Comparison of ENCODE assay signal across 16 cellular contexts in the genomic region with DNA sequence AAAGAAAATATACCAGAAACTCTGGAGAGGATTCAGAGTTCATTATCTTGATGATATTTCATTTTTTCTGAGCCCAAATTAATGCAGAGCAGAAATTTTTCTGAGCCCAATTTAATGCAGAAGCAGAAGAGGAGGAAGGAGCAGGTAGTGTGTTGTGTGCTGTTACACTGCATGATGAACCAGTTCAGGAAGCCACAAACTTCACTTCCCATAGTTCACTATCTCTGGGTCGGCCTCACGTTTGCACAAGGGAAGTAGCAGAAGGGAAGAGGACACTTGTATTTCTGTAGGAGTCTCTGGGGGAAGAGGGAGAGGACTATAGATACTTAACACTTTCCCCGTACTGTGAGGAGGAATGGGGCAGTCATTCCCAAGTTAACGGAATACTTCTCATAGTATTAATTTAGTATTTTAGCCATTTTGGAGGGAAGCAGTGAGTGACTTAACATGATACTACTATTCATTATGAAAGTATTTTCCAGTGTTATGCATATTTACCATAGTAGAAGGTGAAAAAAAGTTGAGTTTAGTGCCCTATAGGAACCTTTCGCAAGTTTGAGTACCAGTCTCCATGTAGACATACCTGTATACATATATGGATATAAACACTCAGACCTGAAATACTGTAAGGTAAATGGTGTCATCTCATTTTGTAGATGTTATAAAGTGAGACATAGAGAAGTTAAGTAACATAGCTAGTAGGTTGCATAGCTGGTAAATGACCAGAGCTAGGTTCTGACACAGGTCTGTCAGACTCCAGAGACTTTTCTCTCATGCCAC. TPM values are rescaled to one million over a fixed set of nuclear protein-coding genes. Genes with fewer than 3 reads are reported as not detected.
DNase-seq lines count a peak whose midpoint lies in the region; ATAC-seq and TF ChIP-seq lines count a peak whose summit lies in the region.
"Had no signal": no experiment of that assay in that cellular context is flagged by ENCODE, and none has a peak within 500 bp of the region (broad histone marks: within the 10 kb centered on the region; RNA-seq: fewer than 3 reads in every experiment).

No MANE protein-coding gene starts in this region.

- intact Hi-C loops in activated CD4-positive, alpha-beta memory T cell treated with anti-CD3 and anti-CD28 coated beads for 36 hours (cut with micrococcal nuclease), result no loop called here
- intact Hi-C loops in posterior vena cava (cut with DNase I), result no loop called here

- no peak overlapping the region for H3K4me3 Mint-ChIP-seq in activated CD4-positive, alpha-beta memory T cell treated with anti-CD3 and anti-CD28 coated beads for 36 hours
- peak overlapping the region in 1 of 10 donors; percentile 59 for H3K4me3 Mint-ChIP-seq in naive thymus-derived CD8-positive, alpha-beta T cell

- POLR2A ChIA-PET in activated CD4-positive, alpha-beta memory T cell treated with anti-CD3 and anti-CD28 coated beads for 36 hours (lab: Charles Lee), result no interaction called here
- POLR2A ChIA-PET in naive thymus-derived CD8-positive, alpha-beta T cell (lab: Charles Lee), result no interaction called here

- peak overlapping the region; percentile 52 for H3K27ac Mint-ChIP-seq in activated CD4-positive, alpha-beta memory T cell treated with anti-CD3 and anti-CD28 coated beads for 36 hours
- peak overlapping the region; percentile 4 to 87 (median 64) for H3K27ac Mint-ChIP-seq in naive thymus-derived CD8-positive, alpha-beta T cell

- no peaks in the 10 kb centered on the region for H3K27me3 ChIP-seq in HL-60 (ENCODE audit: insufficient read depth, poor library complexity, severe bottlenecking)
- H3K27me3 ChIP-seq: colonic mucosa, heart right ventricle, transverse colon had no signal

- peak overlapping the region; percentile 15; the same call in 1 of the 2 replicates for H3K27ac ChIP-seq in HL-60 (replicated peaks)
- H3K27ac ChIP-seq: 22Rv1, colonic mucosa, heart right ventricle, transverse colon had no signal

- no peaks in the 10 kb centered on the region for H3K27me3 Mint-ChIP-seq in activated CD4-positive, alpha-beta memory T cell treated with anti-CD3 and anti-CD28 coated beads for 36 hours
- no peaks in the 10 kb centered on the region for H3K27me3 Mint-ChIP-seq in naive thymus-derived CD8-positive, alpha-beta T cell

- ATAC-seq in naive thymus-derived CD8-positive, alpha-beta T cell, result no peak
- ATAC-seq: left cardiac atrium had no signal

- peaks cover 37% of the 10 kb centered on the region for H3K4me1 Mint-ChIP-seq in activated CD4-positive, alpha-beta memory T cell treated with anti-CD3 and anti-CD28 coated beads for 36 hours (ENCODE audit: low read depth)
- H3K4me1 Mint-ChIP-seq in naive thymus-derived CD8-positive, alpha-beta T cell, result peaks cover 8 to 12% (median 11%) of the 10 kb centered on the region in 4 donors

- H3K4me3 ChIP-seq in HL-60 (replicated peaks; ENCODE audit: insufficient read depth, low read length), result no peak overlapping the region
- H3K4me3 ChIP-seq: colonic mucosa, heart right ventricle, transverse colon had no signal

- CTCF ChIA-PET in activated CD4-positive, alpha-beta memory T cell treated with anti-CD3 and anti-CD28 coated beads for 36 hours (lab: Charles Lee), result no interaction called here

- peaks cover 64% of the 10 kb centered on the region for H3K36me3 Mint-ChIP-seq in activated CD4-positive, alpha-beta memory T cell treated with anti-CD3 and anti-CD28 coated beads for 36 hours
- H3K36me3 Mint-ChIP-seq in naive thymus-derived CD8-positive, alpha-beta T cell, result peaks cover 0 to 95% (median 15%) of the 10 kb centered on the region in 3 donors

- TF ChIP-seq CTCF in HL-60 (IDR thresholded peaks at IDR 0.05; ENCODE audit: insufficient read depth, low read length), result no peak

- no peaks in the 10 kb centered on the region for H3K9me3 Mint-ChIP-seq in activated CD4-positive, alpha-beta memory T cell treated with anti-CD3 and anti-CD28 coated beads for 36 hours
- no peaks in the 10 kb centered on the region for H3K9me3 Mint-ChIP-seq in naive thymus-derived CD8-positive, alpha-beta T cell

- DNase-seq in NOMO-1 treated with DMSO at 0.1 percent for 48 hours (lab: John Stamatoyannopoulos, UW; ENCODE audit: unreplicated experiment) (peak; percentile 11), NOMO-1 treated with dmso at 0.1 percent for 144 hours (lab: John Stamatoyannopoulos, UW; ENCODE audit: unreplicated experiment) (no peak), HL-60 (ENCODE audit: low read depth in 1 of 2, low spot score in 1 of 2) (peak; percentile 67 to 78), posterior vena cava (ENCODE audit: low spot score) (no peak), NCI-H748 treated with DMSO at 0.1 percent for 48 hours (lab: John Stamatoyannopoulos, UW) (no peak), AG08396 (ENCODE audit: low spot score) (no peak)
- no peak for DNase-seq in activated CD4-positive, alpha-beta memory T cell treated with anti-CD3 and anti-CD28 coated beads for 36 hours
- no peak for DNase-seq in naive thymus-derived CD8-positive, alpha-beta T cell
- DNase-seq: aorta, colonic mucosa, heart right ventricle, left cardiac atrium, MM.1S, Right ventricle myocardium superior, transverse colon had no signal

RNA-seq across cellular contexts. Expression of a gene that starts 30.0 kb away (rescaled TPM):
- 1 to 10 TPM; 8.5 to 9.6 TPM for total RNA-seq in activated CD4-positive, alpha-beta memory T cell treated with anti-CD3 and anti-CD28 coated beads for 36 hours
- total RNA-seq in naive thymus-derived CD8-positive, alpha-beta T cell, result 10 to 100 TPM; 22.2 to 25.9 TPM
- polyA plus RNA-seq in naive thymus-derived CD8-positive, alpha-beta T cell, result 10 to 100 TPM; 34.8 to 39.2 (median 35.1) TPM
- 10 to 100 TPM; 15.1 to 18.8 TPM for total RNA-seq in posterior vena cava

RNA-seq across cellular contexts. Expression of a gene that starts 33.5 kb away (rescaled TPM):
- 10 to 100 TPM; 43.4 to 47.2 TPM for total RNA-seq in activated CD4-positive, alpha-beta memory T cell treated with anti-CD3 and anti-CD28 coated beads for 36 hours
- total RNA-seq in naive thymus-derived CD8-positive, alpha-beta T cell, result 10 to 100 TPM; 41.4 to 43.6 TPM
- polyA plus RNA-seq in naive thymus-derived CD8-positive, alpha-beta T cell, result 10 to 100 TPM; 17.9 to 19.7 (median 18.1) TPM
- total RNA-seq in posterior vena cava, result 10 to 100 TPM; 19.6 to 24.7 TPM

RNA-seq across cellular contexts. Expression of a gene that starts 33.9 kb away (rescaled TPM):
- total RNA-seq in activated CD4-positive, alpha-beta memory T cell treated with anti-CD3 and anti-CD28 coated beads for 36 hours, result 10 to 100 TPM; 10.3 to 13.4 TPM
- 10 to 100 TPM; 24.0 to 26.5 TPM for total RNA-seq in naive thymus-derived CD8-positive, alpha-beta T cell
- polyA plus RNA-seq in naive thymus-derived CD8-positive, alpha-beta T cell, result 1 to 10 TPM; 7.0 to 8.9 (median 7.3) TPM
- total RNA-seq in posterior vena cava, result 10 to 100 TPM; 16.9 to 18.6 TPM

Comparison
In these comparisons a context has a peak if more than half of its experiments do, and no peak if none do; other contexts are left out.
1. DNase-seq: peak in NOMO-1 treated with DMSO at 0.1 percent for 48 hours (single experiment) and HL-60 (2 of 2); none in NOMO-1 treated with dmso at 0.1 percent for 144 hours (single experiment), activated CD4-positive, alpha-beta memory T cell treated with anti-CD3 and anti-CD28 coated beads for 36 hours (single experiment), naive thymus-derived CD8-positive, alpha-beta T cell (0 of 10), posterior vena cava (single experiment), NCI-H748 treated with DMSO at 0.1 percent for 48 hours (single experiment) and AG08396 (single experiment).